Comparison of ENCODE assay signal across 8 cellular contexts in the genomic region with DNA sequence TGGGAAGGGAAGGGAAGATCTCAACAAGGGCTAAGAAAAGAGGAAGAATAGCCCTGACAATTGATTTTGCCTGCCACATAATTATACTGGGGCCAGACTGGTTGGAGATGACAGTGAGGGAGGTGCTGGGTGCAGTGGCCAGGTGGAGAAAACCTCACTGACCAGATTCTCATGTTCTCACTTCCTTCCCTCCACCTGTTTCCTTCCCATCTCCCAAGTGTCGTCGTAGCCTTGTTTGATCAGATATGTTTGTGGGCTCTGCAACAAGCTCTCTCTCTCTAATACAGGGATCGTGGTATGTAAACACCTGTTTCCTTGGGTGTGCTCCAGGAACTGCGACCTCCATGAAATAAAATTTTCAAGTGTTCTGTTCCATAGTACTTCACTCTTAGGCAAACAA.
DNase-seq lines count a peak whose midpoint lies in the region; ATAC-seq, FAIRE-seq and TF ChIP-seq lines count a peak whose summit lies in the region.

No MANE protein-coding gene starts in this region.

- H3K27ac ChIP-seq in BLaER1 (no peak overlapping the region), esophagus muscularis mucosa (replicated peaks in 1 of 4) (peak overlapping the region in 3 of 4 donors; percentile 42 to 58 (median 48))

- no peak for FAIRE-seq in urothelium cell line (lab: Jason Lieb, UNC)

- POLR2A ChIA-PET in HEK293T (lab: Yijun Ruan, JAX) = no interaction called here

- WGBS in esophagus muscularis mucosa = 7% methylated on average over 4 of the region's 4 CpGs

- intact Hi-C loops in esophagus muscularis mucosa (cut with DNase I) = no loop called here

- H3K9me3 ChIP-seq in BLaER1 (peaks cover 9% of the 10 kb centered on the region; the same call in 1 of the 2 replicates), esophagus muscularis mucosa (no peaks in the 10 kb centered on the region)

- H3K27me3 ChIP-seq in BLaER1 (no peaks in the 10 kb centered on the region), esophagus muscularis mucosa (no peaks in the 10 kb centered on the region)

- DNase-seq in GDM1 (lab: John Stamatoyannopoulos, UW) (peak; percentile 37), NCI-H2196 treated with DMSO at 0.1 percent for 48 hours (lab: John Stamatoyannopoulos, UW; ENCODE audit: unreplicated experiment) (peak; percentile 17), esophagus muscularis mucosa (ENCODE audit: extremely low spot score) (no peak), NCI-H1930 (lab: John Stamatoyannopoulos, UW) (no peak), HEK293T (ENCODE audit: extremely low spot score) (no peak), urothelium cell line (ENCODE audit: low spot score) (no peak)

- TF ChIP-seq POLR2A in esophagus muscularis mucosa (IDR thresholded peaks at IDR 0.05; ENCODE audit: low read depth) = no peak

- TF ChIP-seq EP300 in esophagus muscularis mucosa (IDR thresholded peaks at IDR 0.05) = no peak

- H3K4me1 ChIP-seq in BLaER1 (peaks cover 27% of the 10 kb centered on the region), esophagus muscularis mucosa (peaks cover 56 to 87% (median 73%) of the 10 kb centered on the region in 4 donors)

- H4K20me1 ChIP-seq in BLaER1 = peaks cover 93% of the 10 kb centered on the region

- TF ChIP-seq CTCF in esophagus muscularis mucosa (IDR thresholded peaks at IDR 0.05) = no peak

- H3K36me3 ChIP-seq in BLaER1 = peaks cover 35% of the 10 kb centered on the region
- peaks cover 0 to 6% (median 4%) of the 10 kb centered on the region in 4 donors for H3K36me3 ChIP-seq in esophagus muscularis mucosa

- ATAC-seq in esophagus mucosa = no peak

- H3K9ac ChIP-seq in BLaER1 = no peak overlapping the region; the same call in 1 of the 2 replicates

- CTCF ChIA-PET in HEK293T (lab: Yijun Ruan, JAX) = interaction anchor here (0.6 to 1.6 kb wide), 3 partner anchors 170 to 178 kb away, joined by 4 to 9 read pairs (median 4); no protein-coding TSS in a partner anchor

- H3K4me3 ChIP-seq in BLaER1 (no peak overlapping the region), esophagus muscularis mucosa (no peak overlapping the region)

- peak overlapping the region; percentile 61 for H3K4me2 ChIP-seq in BLaER1

TF ChIP-seq in HEK293T, 16 proteins besides CTCF, POLR2A, EP300 and RAD21:
- TF ChIP-seq NFRKB (IDR thresholded peaks at IDR 0.05) = no peak
- TF ChIP-seq PKNOX1 (IDR thresholded peaks at IDR 0.05) = no peak
- TF ChIP-seq FOXA1 (IDR thresholded peaks at IDR 0.05) = no peak
TF ChIP-seq in HEK293T: peak in this region for 0.

Comparison
In these comparisons a context has a peak if more than half of its experiments do, and no peak if none do; other contexts are left out.
1. DNase-seq: peak in GDM1 (single experiment) and NCI-H2196 treated with DMSO at 0.1 percent for 48 hours (single experiment); none in esophagus muscularis mucosa (single experiment), NCI-H1930 (0 of 2), HEK293T (single experiment) and urothelium cell line (single experiment).